9 cellular contexts compared by ENCODE assay signal in the genomic region with DNA sequence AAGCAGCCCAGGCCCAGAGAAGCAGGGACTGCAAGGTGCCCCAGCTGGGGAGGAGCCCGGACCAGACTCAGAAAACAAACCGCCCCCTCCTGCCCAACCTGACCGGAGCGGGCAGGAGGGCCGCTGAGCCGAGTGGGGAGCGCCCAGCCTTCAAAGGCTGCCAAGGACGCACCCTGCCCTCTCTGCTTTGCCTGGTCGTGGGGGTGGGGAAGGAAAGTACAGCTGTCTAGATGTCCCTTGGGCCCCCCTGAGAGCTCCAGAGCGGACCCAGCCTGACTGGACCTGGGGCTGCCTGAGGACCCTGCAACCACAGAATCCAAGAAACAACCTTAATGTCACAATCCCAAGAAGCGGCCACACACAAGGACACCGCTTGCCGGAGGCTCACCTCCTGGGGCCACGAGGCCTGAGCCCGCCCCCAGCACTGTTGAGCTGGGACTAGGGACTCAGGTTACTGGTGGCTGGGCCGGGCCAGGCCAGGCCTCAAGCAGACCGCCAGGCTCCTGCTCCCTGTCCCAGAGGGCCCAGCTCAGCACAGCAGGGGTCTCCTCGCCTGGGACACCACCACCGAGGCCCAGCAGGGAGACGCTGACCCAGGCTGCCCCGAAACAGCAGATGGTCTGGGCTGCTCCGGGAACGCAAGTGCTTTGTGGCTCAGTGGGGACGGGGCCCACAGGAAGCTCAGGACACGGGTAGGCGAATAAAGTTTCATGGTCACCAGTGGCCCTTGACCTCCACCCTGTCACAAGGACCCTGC. TPM values are rescaled to one million over a fixed set of nuclear protein-coding genes. Genes with fewer than 3 reads are reported as not detected.
DNase-seq lines count a peak whose midpoint lies in the region; ATAC-seq, FAIRE-seq and TF ChIP-seq lines count a peak whose summit lies in the region.
"Had no signal": no experiment of that assay in that cellular context is flagged by ENCODE, and none has a peak within 500 bp of the region (broad histone marks: within the 10 kb centered on the region; RNA-seq: fewer than 3 reads in every experiment).

No MANE protein-coding gene starts in this region.

- H3K9me3 ChIP-seq in astrocyte (ENCODE audit: insufficient read depth, low read depth, low read length) (no peaks in the 10 kb centered on the region), testis (no peaks in the 10 kb centered on the region)

- peak overlapping the region; percentile 99 for H3K4me2 ChIP-seq in astrocyte (ENCODE audit: low read length)

- peaks cover 6% of the 10 kb centered on the region for H3K36me3 ChIP-seq in astrocyte (ENCODE audit: insufficient read depth, low read length)
- H3K36me3 ChIP-seq in kidney epithelial cell (ENCODE audit: control insufficient read depth, insufficient read depth, low read length): no peaks in the 10 kb centered on the region
- H3K36me3 ChIP-seq in testis (ENCODE audit: low read depth, missing control alignments): no peaks in the 10 kb centered on the region

- H3K27me3 ChIP-seq in astrocyte (ENCODE audit: insufficient read depth, low read length) (no peaks in the 10 kb centered on the region), kidney epithelial cell (ENCODE audit: control insufficient read depth, insufficient read depth, low read length) (no peaks in the 10 kb centered on the region), testis (no peaks in the 10 kb centered on the region)

- no peak for TF ChIP-seq CTCF in astrocyte (IDR thresholded peaks at IDR 0.05; ENCODE audit: insufficient read depth, low read depth, low read length)
- TF ChIP-seq CTCF in kidney epithelial cell (IDR thresholded peaks at IDR 0.05; ENCODE audit: insufficient read depth, low read length, poor library complexity, severe bottlenecking): no peak
- TF ChIP-seq CTCF in testis (IDR thresholded peaks at IDR 0.05): no peak

- 23 to 34% methylated on average over 17 to 26 of the region's 26 CpGs for WGBS in testis, 2 donors

- no peaks in the 10 kb centered on the region for H3K9me3 Mint-ChIP-seq in stimulated activated naive CD8-positive, alpha-beta T cell treated with anti-CD3 and anti-CD28 coated beads, Interleukin-15, Interleukin-2, amounts not matched to agents 100 ng/mL and 50 ng/mL, for 24 hours
- H3K9me3 Mint-ChIP-seq in astrocyte (ENCODE audit: unreplicated experiment): no peaks in the 10 kb centered on the region

- H3K27ac ChIP-seq in astrocyte (ENCODE audit: low read depth, low read length) (peak overlapping the region; percentile 47), testis (peak overlapping the region; percentile 35 to 65)

- no peak overlapping the region for H2AFZ ChIP-seq in astrocyte (ENCODE audit: low read depth, low read length)

- H3K4me3 ChIP-seq in astrocyte (ENCODE audit: insufficient read depth, low read depth, low read length) (peak overlapping the region; percentile 79), kidney epithelial cell (ENCODE audit: low read depth, low read length) (peak overlapping the region; percentile 86), testis (peak overlapping the region; percentile 67 to 70)

- peaks cover 67% of the 10 kb centered on the region for H3K79me2 ChIP-seq in astrocyte (ENCODE audit: insufficient read depth, low read length)

- FAIRE-seq in astrocyte (lab: Jason Lieb, UNC): no peak
- FAIRE-seq: islet of Langerhans had no signal

- intact Hi-C loops in testis (cut with DNase I; ENCODE audit: low total_unique reads): no loop called here

- peaks cover 7% of the 10 kb centered on the region for H3K27me3 Mint-ChIP-seq in stimulated activated naive CD8-positive, alpha-beta T cell treated with anti-CD3 and anti-CD28 coated beads, Interleukin-15, Interleukin-2, amounts not matched to agents 100 ng/mL and 50 ng/mL, for 24 hours
- H3K27me3 Mint-ChIP-seq in astrocyte (ENCODE audit: low read depth, unreplicated experiment): no peaks in the 10 kb centered on the region

- ATAC-seq in stimulated activated naive CD8-positive, alpha-beta T cell treated with anti-CD3 and anti-CD28 coated beads, Interleukin-15, Interleukin-2, amounts not matched to agents 100 U/mL and 50 U/mL, for 24 hours: no peak
- ATAC-seq in GM19023 (IDR thresholded peaks at IDR 0.05; ENCODE audit: unreplicated experiment): no peak

- peak overlapping the region; percentile 83 for H3K9ac ChIP-seq in astrocyte (ENCODE audit: low read length)

- H3K4me1 Mint-ChIP-seq in stimulated activated naive CD8-positive, alpha-beta T cell treated with anti-CD3 and anti-CD28 coated beads, Interleukin-15, Interleukin-2, amounts not matched to agents 100 ng/mL and 50 ng/mL, for 24 hours (ENCODE audit: low read depth): peaks cover 37% of the 10 kb centered on the region
- H3K4me1 Mint-ChIP-seq in astrocyte (ENCODE audit: low read depth, unreplicated experiment): peaks cover 17% of the 10 kb centered on the region

- no peaks in the 10 kb centered on the region for H3K36me3 Mint-ChIP-seq in stimulated activated naive CD8-positive, alpha-beta T cell treated with anti-CD3 and anti-CD28 coated beads, Interleukin-15, Interleukin-2, amounts not matched to agents 100 ng/mL and 50 ng/mL, for 24 hours (ENCODE audit: low read depth)
- peaks cover 6% of the 10 kb centered on the region for H3K36me3 Mint-ChIP-seq in astrocyte (ENCODE audit: low read depth, unreplicated experiment)

- H3K4me3 Mint-ChIP-seq in stimulated activated naive CD8-positive, alpha-beta T cell treated with anti-CD3 and anti-CD28 coated beads, Interleukin-15, Interleukin-2, amounts not matched to agents 100 ng/mL and 50 ng/mL, for 24 hours: peak overlapping the region; percentile 78
- H3K4me3 Mint-ChIP-seq in astrocyte (ENCODE audit: unreplicated experiment): peak overlapping the region; percentile 87

- no peak for DNase-seq in stimulated activated naive CD8-positive, alpha-beta T cell treated with anti-CD3 and anti-CD28 coated beads, Interleukin-15, Interleukin-2, amounts not matched to agents 100 U/mL and 50 U/mL, for 24 hours
- no peak for DNase-seq in astrocyte (ENCODE audit: low read depth)
- DNase-seq in kidney epithelial cell (ENCODE audit: low read depth): no peak
- DNase-seq in testis: peak; percentile 71
- DNase-seq in activated CD4-positive, alpha-beta T cell treated with anti-CD3 and anti-CD28 coated beads for 1 hour: no peak
- no peak for DNase-seq in NCI-H526 treated with DMSO at 0.1 percent for 48 hours (lab: John Stamatoyannopoulos, UW)

- no peak overlapping the region for H3K27ac Mint-ChIP-seq in stimulated activated naive CD8-positive, alpha-beta T cell treated with anti-CD3 and anti-CD28 coated beads, Interleukin-15, Interleukin-2, amounts not matched to agents 100 ng/mL and 50 ng/mL, for 24 hours
- H3K27ac Mint-ChIP-seq in astrocyte (ENCODE audit: unreplicated experiment): peak overlapping the region; percentile 58

- H3K4me1 ChIP-seq in astrocyte (ENCODE audit: insufficient read depth, low read length): peaks cover 46% of the 10 kb centered on the region
- H3K4me1 ChIP-seq in testis: peaks cover 48% of the 10 kb centered on the region

- peaks cover 69% of the 10 kb centered on the region for H4K20me1 ChIP-seq in astrocyte (ENCODE audit: insufficient read depth, low read length)

- no peak for TF ChIP-seq POLR2A in testis (IDR thresholded peaks at IDR 0.05)

RNA-seq across cellular contexts. Expression of gene DVL1, which starts 1.4 kb away (rescaled TPM):
- total RNA-seq in astrocyte: 54.0 and 55.0 TPM in 2 replicates
- 87.3 and 101 TPM in 2 replicates for total RNA-seq in kidney epithelial cell
- total RNA-seq in testis: 100 to 1,000 TPM; 169 to 183 TPM
- polyA plus RNA-seq in testis (ENCODE audit: insufficient read depth, low read depth, low replicate concordance): 65.8 TPM

RNA-seq across cellular contexts. Expression of gene MXRA8, which starts 10.5 kb away (rescaled TPM):
- total RNA-seq in astrocyte (112 and 139 TPM in 2 replicates), kidney epithelial cell (106 and 165 TPM in 2 replicates), testis (100 to 1,000 TPM in 1 of 2 donors, 10 to 100 TPM in 1; 60.2 to 102 TPM)
- polyA plus RNA-seq in testis (ENCODE audit: insufficient read depth, low read depth, low replicate concordance): 63.3 TPM

RNA-seq across cellular contexts. Expression of gene TAS1R3, which starts 16.8 kb away (rescaled TPM):
- total RNA-seq in astrocyte (0.41 and 0.50 TPM in 2 replicates), kidney epithelial cell (0.08 and 1.0 TPM in 2 replicates), testis (1 to 10 TPM; 1.5 TPM)
- polyA plus RNA-seq in testis (ENCODE audit: insufficient read depth, low read depth, low replicate concordance): 0.66 TPM

RNA-seq across cellular contexts. Expression of gene CPTP, which starts 23.2 kb away (rescaled TPM):
- total RNA-seq in astrocyte (25.6 and 28.5 TPM in 2 replicates), kidney epithelial cell (44.3 and 59.5 TPM in 2 replicates), testis (10 to 100 TPM; 64.4 to 82.3 TPM)
- polyA plus RNA-seq in testis (ENCODE audit: insufficient read depth, low read depth, low replicate concordance): 129 TPM

RNA-seq across cellular contexts. Expression of gene INTS11, which starts 23.4 kb away (rescaled TPM):
- 75.9 and 84.8 TPM in 2 replicates for total RNA-seq in astrocyte
- total RNA-seq in kidney epithelial cell: 94.2 and 123 TPM in 2 replicates
- total RNA-seq in testis: 100 to 1,000 TPM; 220 to 232 TPM
- 213 TPM for polyA plus RNA-seq in testis (ENCODE audit: insufficient read depth, low read depth, low replicate concordance)
